In genomic region chr17:57295526-57296023, GRCh38 we compare ENCODE assay signal across 9 cellular contexts. TPM values are rescaled to one million over a fixed set of nuclear protein-coding genes. Genes with fewer than 3 reads are reported as not detected.
DNase-seq lines count a peak whose midpoint lies in the region; ATAC-seq and TF ChIP-seq lines count a peak whose summit lies in the region.
"Had no signal": no experiment of that assay in that cellular context is flagged by ENCODE, and none has a peak within 500 bp of the region (broad histone marks: within the 10 kb centered on the region; RNA-seq: fewer than 3 reads in every experiment).

No MANE protein-coding gene starts in this region.

- H3K9ac ChIP-seq in PC-3 (ENCODE audit: low read length) (peak overlapping the region; percentile 59), skeletal muscle tissue (ENCODE audit: low read depth in 1 of 3, low read length in 3 of 3) (peak overlapping the region in 2 of 3 donors; percentile 62 to 65)

- no peak for DNase-seq in activated T-cell treated with anti-CD3 and anti-CD28 coated beads, Interleukin-2, amount 50 U/mL, for 24 hours
- DNase-seq in activated T-cell treated with anti-CD3 and anti-CD28 coated beads, Interleukin-2, amount 50 U/mL, for 1 hour: no peak
- peak; percentile 82 for DNase-seq in PC-3
- no peak for DNase-seq in epithelial cell of prostate (ENCODE audit: low read depth, low spot score)
- no peak for DNase-seq in mesenteric fat pad (ENCODE audit: low spot score)
- no peak for DNase-seq in effector memory CD4-positive, alpha-beta T cell

- no peaks in the 10 kb centered on the region for H3F3A ChIP-seq in PC-3 (ENCODE audit: low read length, unreplicated experiment)

- no peaks in the 10 kb centered on the region for H3K27me3 ChIP-seq in PC-3 (ENCODE audit: low read length)
- H3K27me3 ChIP-seq in skeletal muscle tissue (ENCODE audit: control insufficient read depth in 3 of 3, insufficient read depth in 3 of 3, low read length in 3 of 3): no peaks in the 10 kb centered on the region
- H3K27me3 ChIP-seq in effector memory CD4-positive, alpha-beta T cell (replicated peaks; ENCODE audit: control insufficient read depth, insufficient read depth, low read length, poor library complexity, severe bottlenecking): no peaks in the 10 kb centered on the region

- peak overlapping the region; percentile 30 for H2AFZ ChIP-seq in PC-3 (ENCODE audit: low read length)

- TF ChIP-seq CTCF in PC-3 (conservative IDR thresholded peaks at IDR 0.05; ENCODE audit: low read depth, low read length): no peak

- ATAC-seq in PC-3 (peak; percentile 89), GM21825 (IDR thresholded peaks at IDR 0.05; ENCODE audit: unreplicated experiment) (no peak)

- peaks cover 31% of the 10 kb centered on the region for H3K4me1 Mint-ChIP-seq in activated T-cell treated with anti-CD3 and anti-CD28 coated beads, Interleukin-2, amount 50 U/mL, for 24 hours (ENCODE audit: low read depth)

- peak overlapping the region; percentile 76 for H3K4me2 ChIP-seq in PC-3 (ENCODE audit: low read length)

- H3K4me1 ChIP-seq in PC-3 (ENCODE audit: insufficient read depth, low read length) (peaks cover 29% of the 10 kb centered on the region), skeletal muscle tissue (ENCODE audit: control insufficient read depth in 3 of 3, insufficient read depth in 3 of 3, low read length in 3 of 3) (peaks cover 15 to 44% (median 40%) of the 10 kb centered on the region in 3 donors)
- peaks cover 3% of the 10 kb centered on the region for H3K4me1 ChIP-seq in effector memory CD4-positive, alpha-beta T cell (ENCODE audit: control insufficient read depth, insufficient read depth, low read length, poor library complexity, severe bottlenecking)

- BruUV-seq in PC-3 (replicated peaks; lab: Mats Ljungman, UMichigan): no TSS peak

- H3K4me3 Mint-ChIP-seq in activated T-cell treated with anti-CD3 and anti-CD28 coated beads, Interleukin-2, amount 50 U/mL, for 24 hours: no peak overlapping the region

- H3K36me3 Mint-ChIP-seq in activated T-cell treated with anti-CD3 and anti-CD28 coated beads, Interleukin-2, amount 50 U/mL, for 24 hours (ENCODE audit: low read depth): peaks cover 56% of the 10 kb centered on the region

- POLR2A ChIA-PET in PC-3 (lab: Charles Lee; ENCODE audit: unreplicated experiment): no interaction called here

- 0 out of 2 replicates have a peak, but pooled peaks cover 7% of the 10 kb centered on the region for H3K9me3 ChIP-seq in PC-3 (ENCODE audit: low read length)
- no peaks in the 10 kb centered on the region for H3K9me3 ChIP-seq in skeletal muscle tissue (ENCODE audit: control insufficient read depth in 3 of 3, low read length in 3 of 3)
- H3K9me3 ChIP-seq in effector memory CD4-positive, alpha-beta T cell (ENCODE audit: control insufficient read depth, low read length): no peaks in the 10 kb centered on the region

- H3K27me3 Mint-ChIP-seq in activated T-cell treated with anti-CD3 and anti-CD28 coated beads, Interleukin-2, amount 50 U/mL, for 24 hours: no peaks in the 10 kb centered on the region

- peak overlapping the region; percentile 88 for H3K27ac ChIP-seq in PC-3 (ENCODE audit: low read length)
- peak overlapping the region; percentile 55 for H3K27ac ChIP-seq in epithelial cell of prostate
- peak overlapping the region; percentile 83 for H3K27ac ChIP-seq in skeletal muscle tissue (ENCODE audit: low read depth, low read length)
- no peak overlapping the region for H3K27ac ChIP-seq in effector memory CD4-positive, alpha-beta T cell (ENCODE audit: insufficient read depth, low read length, poor library complexity, severe bottlenecking)
- H3K27ac ChIP-seq: C4-2B had no signal

- H4K20me1 ChIP-seq in PC-3 (ENCODE audit: low read length): no peaks in the 10 kb centered on the region

- H3K36me3 ChIP-seq in PC-3 (ENCODE audit: low read depth, low read length): peaks cover 24% of the 10 kb centered on the region
- no peaks in the 10 kb centered on the region for H3K36me3 ChIP-seq in skeletal muscle tissue (ENCODE audit: control insufficient read depth in 3 of 3, insufficient read depth in 3 of 3, low read length in 3 of 3)
- peaks cover 23% of the 10 kb centered on the region for H3K36me3 ChIP-seq in effector memory CD4-positive, alpha-beta T cell (ENCODE audit: control insufficient read depth, insufficient read depth, low read length)

- intact Hi-C loops in PC-3 (cut with micrococcal nuclease): no loop called here

- CTCF ChIA-PET in PC-3 (lab: Charles Lee): no interaction called here

- no peaks in the 10 kb centered on the region for H3K79me2 ChIP-seq in PC-3 (ENCODE audit: low read length)

- peaks cover 6% of the 10 kb centered on the region for H3K9me3 Mint-ChIP-seq in activated T-cell treated with anti-CD3 and anti-CD28 coated beads, Interleukin-2, amount 50 U/mL, for 24 hours

- peak overlapping the region; percentile 36; the same call in 1 of the 2 replicates for H3K4me3 ChIP-seq in PC-3 (ENCODE audit: low read length)
- peak overlapping the region in 1 of 3 donors; percentile 17 for H3K4me3 ChIP-seq in skeletal muscle tissue (ENCODE audit: low read length in 3 of 3)
- no peak overlapping the region for H3K4me3 ChIP-seq in effector memory CD4-positive, alpha-beta T cell (ENCODE audit: insufficient read depth, low read depth, low read length, poor library complexity, severe bottlenecking)

- peak overlapping the region; percentile 53 for H3K27ac Mint-ChIP-seq in activated T-cell treated with anti-CD3 and anti-CD28 coated beads, Interleukin-2, amount 50 U/mL, for 24 hours

- no peaks in the 10 kb centered on the region for H3K9me2 ChIP-seq in PC-3 (replicated peaks; ENCODE audit: low read length)

RNA-seq across cellular contexts. Expression of gene MSI2, which starts 39.3 kb away (rescaled TPM):
- total RNA-seq in PC-3 (2014; rRNA removed) (54.7 and 60.4 TPM in 2 replicates), skeletal muscle tissue (20.4 TPM), mesenteric fat pad (28.0 TPM)
